ENCODE assay signal across 25 cellular contexts in the genomic region with DNA sequence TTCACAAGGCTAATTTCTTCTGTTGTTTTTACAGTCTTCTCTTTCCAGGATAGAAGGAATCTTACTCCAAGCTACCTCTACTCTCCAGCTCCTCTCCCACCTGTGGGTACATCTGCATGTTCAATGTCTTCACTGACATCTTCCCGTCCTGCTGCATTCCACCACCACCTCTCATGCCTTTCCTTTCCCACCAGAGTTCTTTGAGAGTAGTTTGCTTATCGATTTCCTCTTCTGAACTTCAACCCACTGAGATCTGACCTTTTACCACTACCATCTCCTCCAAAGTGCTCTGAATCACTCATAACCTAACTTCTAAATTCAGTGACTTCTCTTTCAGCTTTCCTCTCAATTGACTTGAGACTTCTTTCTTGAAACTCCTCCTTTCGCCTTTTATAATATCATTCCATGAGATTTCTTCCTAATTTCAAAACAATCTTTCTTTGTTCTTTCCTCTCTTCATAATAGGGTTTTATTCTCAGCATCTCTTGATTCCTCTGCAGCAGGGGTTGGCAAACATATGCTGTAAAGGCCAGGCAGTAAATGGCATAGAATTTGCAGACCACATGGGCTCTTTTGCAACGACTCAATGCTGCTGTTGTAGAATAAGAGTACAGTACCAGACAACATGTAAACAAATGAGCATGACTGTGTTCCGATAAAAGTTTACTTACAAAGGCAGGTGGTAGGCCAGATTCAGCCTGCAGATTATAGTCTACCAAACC. TPM values are rescaled to one million over a fixed set of nuclear protein-coding genes. Genes with fewer than 3 reads are reported as not detected.
DNase-seq lines count a peak whose midpoint lies in the region; ATAC-seq and TF ChIP-seq lines count a peak whose summit lies in the region.
"Had no signal": no experiment of that assay in that cellular context is flagged by ENCODE, and none has a peak within 500 bp of the region (broad histone marks: within the 10 kb centered on the region; RNA-seq: fewer than 3 reads in every experiment).

No MANE protein-coding gene starts in this region.

- H4K91ac ChIP-seq in mesenchymal stem cell (ENCODE audit: low read length) = no peak overlapping the region

- no peak overlapping the region for H3K14ac ChIP-seq in mesenchymal stem cell (ENCODE audit: low read length in 2 of 2)

- H3K27ac Mint-ChIP-seq in GM23338 = no peak overlapping the region
- H3K27ac Mint-ChIP-seq: CD8-positive, alpha-beta T cell; T-cell had no signal

- no peaks in the 10 kb centered on the region for H3K4me1 Mint-ChIP-seq in GM23338

- H3K36me3 ChIP-seq in GM23338 (ENCODE audit: insufficient read depth) (no peaks in the 10 kb centered on the region), colonic mucosa (no peaks in the 10 kb centered on the region), mesenchymal stem cell (ENCODE audit: control insufficient read depth in 1 of 2, insufficient read depth in 2 of 2, low read depth in 1 of 2, low read length in 2 of 2) (peaks cover 0 to 4% of the 10 kb centered on the region in 2 experiments)
- H3K36me3 ChIP-seq: SJSA1 had no signal

- H3K4me3 ChIP-seq in GM23338 (no peak overlapping the region), colonic mucosa (no peak overlapping the region), mesenchymal stem cell (ENCODE audit: insufficient read depth in 1 of 2, low read depth in 1 of 2, low read length in 2 of 2) (no peak overlapping the region)
- H3K4me3 ChIP-seq: A549, SJSA1 had no signal

- H4K20me1 ChIP-seq in GM23338 (replicated peaks; ENCODE audit: insufficient read depth) = no peaks in the 10 kb centered on the region

- no peak overlapping the region for H3K4ac ChIP-seq in mesenchymal stem cell (ENCODE audit: low read depth in 1 of 2, low read length in 2 of 2)

- H3K27me3 ChIP-seq in GM23338 (ENCODE audit: insufficient read depth) = no peaks in the 10 kb centered on the region
- H3K27me3 ChIP-seq in colonic mucosa = no peaks in the 10 kb centered on the region
- peaks cover 0 to 4% of the 10 kb centered on the region in 2 experiments for H3K27me3 ChIP-seq in mesenchymal stem cell (ENCODE audit: control insufficient read depth in 1 of 2, insufficient read depth in 1 of 2, low read length in 2 of 2)
- H3K27me3 ChIP-seq: SJSA1 had no signal

- H2BK12ac ChIP-seq in mesenchymal stem cell (ENCODE audit: low read length in 2 of 2) = no peak overlapping the region

- no peak overlapping the region for H3K18ac ChIP-seq in mesenchymal stem cell (ENCODE audit: low read depth in 1 of 2, low read length in 2 of 2)

- intact Hi-C loops in colonic mucosa (cut with DNase I) = no loop called here

- no peaks in the 10 kb centered on the region for H3K9me3 ChIP-seq in colonic mucosa
- H3K9me3 ChIP-seq in mesenchymal stem cell (ENCODE audit: control insufficient read depth, low read length) = no peaks in the 10 kb centered on the region
- H3K9me3 ChIP-seq: A549, SJSA1 had no signal

- no peak for TF ChIP-seq CTCF in GM23338 (conservative IDR thresholded peaks at IDR 0.05; ENCODE audit: low read depth in 2 of 2)
- no peak for TF ChIP-seq CTCF in colonic mucosa (IDR thresholded peaks at IDR 0.05)

- H3K9me3 Mint-ChIP-seq in GM23338 = no peaks in the 10 kb centered on the region
- H3K9me3 Mint-ChIP-seq: CD8-positive, alpha-beta T cell; T-cell had no signal

- H3K4me2 ChIP-seq in GM23338 (no peak overlapping the region), mesenchymal stem cell (ENCODE audit: low read length, poor library complexity, severe bottlenecking) (no peak overlapping the region)
- H3K4me2 ChIP-seq: A549 had no signal

- no peaks in the 10 kb centered on the region for H3F3A ChIP-seq in GM23338 (replicated peaks; ENCODE audit: low read depth)

- H3K36me3 Mint-ChIP-seq in GM23338 (ENCODE audit: low read depth) = no peaks in the 10 kb centered on the region

- no peaks in the 10 kb centered on the region for H3K27me3 Mint-ChIP-seq in GM23338 (ENCODE audit: insufficient read depth, low read depth, poor library complexity)
- H3K27me3 Mint-ChIP-seq: T-cell had no signal

- no peak overlapping the region for H3K4me3 Mint-ChIP-seq in GM23338
- H3K4me3 Mint-ChIP-seq: CD8-positive, alpha-beta T cell; T-cell had no signal

- H3K9ac ChIP-seq in colonic mucosa (ENCODE audit: low read depth in 2 of 2, low read length in 2 of 2) (no peak overlapping the region), mesenchymal stem cell (ENCODE audit: low read length) (no peak overlapping the region)

- no peaks in the 10 kb centered on the region for H3K9me2 ChIP-seq in GM23338 (ENCODE audit: insufficient read depth)

- H2AFZ ChIP-seq in GM23338 = no peak overlapping the region; the same call in 1 of the 2 replicates
- no peak overlapping the region for H2AFZ ChIP-seq in mesenchymal stem cell (ENCODE audit: low read depth, low read length)

- H3K27ac ChIP-seq in GM23338 (ENCODE audit: low read depth) = no peak overlapping the region
- peak overlapping the region; percentile 15 for H3K27ac ChIP-seq in colonic mucosa
- H3K27ac ChIP-seq in mesenchymal stem cell (ENCODE audit: low read length, poor library complexity, severe bottlenecking) = no peak overlapping the region
- H3K27ac ChIP-seq: A549, SJSA1 had no signal

- no peak overlapping the region for H3K23ac ChIP-seq in mesenchymal stem cell (ENCODE audit: low read length in 2 of 2)

- ATAC-seq in GM23338 = peak; percentile 33; the same call in 1 of the 3 replicates
- ATAC-seq: A549; CD8-positive, alpha-beta T cell; T-cell had no signal

- no peak overlapping the region for H4K8ac ChIP-seq in mesenchymal stem cell (ENCODE audit: low read length)

- no peak overlapping the region for H2BK120ac ChIP-seq in mesenchymal stem cell (ENCODE audit: low read depth, low read length)

- no peaks in the 10 kb centered on the region for H3K4me1 ChIP-seq in GM23338 (ENCODE audit: insufficient read depth)
- peaks cover 5% of the 10 kb centered on the region for H3K4me1 ChIP-seq in colonic mucosa
- peaks cover 3% of the 10 kb centered on the region for H3K4me1 ChIP-seq in mesenchymal stem cell (ENCODE audit: control insufficient read depth, insufficient read depth, low read depth, low read length)
- H3K4me1 ChIP-seq: SJSA1 had no signal

- no peak overlapping the region for H2AK5ac ChIP-seq in mesenchymal stem cell (ENCODE audit: low read length, severe bottlenecking)

- DNase-seq in GM23338 (ENCODE audit: low spot score) = no peak
- DNase-seq in NCI-H345 treated with DMSO at 0.1 percent for 48 hours (lab: John Stamatoyannopoulos, UW; ENCODE audit: unreplicated experiment) = peak; percentile 10
- DNase-seq in colonic mucosa = no peak
- peak; percentile 20 for DNase-seq in mesenchymal stem cell
- no peak for DNase-seq in globus pallidus (ENCODE audit: low spot score)
- no peak for DNase-seq in NOMO-1 treated with dmso at 0.1 percent for 144 hours (lab: John Stamatoyannopoulos, UW; ENCODE audit: unreplicated experiment)
- DNase-seq in NCI-H2029 (lab: John Stamatoyannopoulos, UW) = no peak
- no peak for DNase-seq in midbrain (lab: John Stamatoyannopoulos, UW)
- DNase-seq: C1 segment of cervical spinal cord; CD8-positive, alpha-beta T cell; DMS79 treated with DMSO at 0.1 percent for 48 hours; H7; KG1; MM.1S; NCI-H1417; NCI-H1694; NCI-H2081; NCI-H2227 treated with DMSO at 0.1 percent for 48 hours; NCI-H510A treated with DMSO at 0.1 percent for 48 hours; NCI-H774; Right ventricle myocardium superior; RPMI8226; T-cell had no signal

- H3K79me1 ChIP-seq in mesenchymal stem cell (replicated peaks; ENCODE audit: low read length, poor library complexity, severe bottlenecking) = no peaks in the 10 kb centered on the region

- H3K79me2 ChIP-seq in GM23338 (replicated peaks; ENCODE audit: insufficient read depth) = no peaks in the 10 kb centered on the region

- no peak overlapping the region for H2BK5ac ChIP-seq in mesenchymal stem cell (ENCODE audit: low read depth, low read length, poor library complexity, severe bottlenecking)

- H2BK15ac ChIP-seq in mesenchymal stem cell (ENCODE audit: low read depth, poor library complexity, severe bottlenecking) = no peak overlapping the region

- WGBS in mesenchymal stem cell = 71% methylated on average over 5 of the region's 5 CpGs

TF ChIP-seq in GM23338, 12 proteins besides CTCF, POLR2A, EP300 and RAD21 (continues in another document):
- TF ChIP-seq CREB1 (CRISPR knock-in tag; IDR thresholded peaks at IDR 0.05; ENCODE audit: low read depth) (no peak), JUNB (IDR thresholded peaks at IDR 0.05; ENCODE audit: unreplicated experiment) (no peak)

RNA-seq across cellular contexts. Expression of a gene that starts 22.1 kb away (rescaled TPM):
- not detected in 2 replicates for total RNA-seq in GM23338 (2014; rRNA removed; shearing (Covaris generic))
- polyA plus RNA-seq in GM23338 (2016; fragmentation: Nextera tagmentation; extraction: Ambion mirVana) = 0.09 TPM in 1 of 2 replicates, not detected in the other
- total RNA-seq in colonic mucosa = 100 to 1,000 TPM; 208 to 218 TPM
- polyA plus RNA-seq in mesenchymal stem cell (2013, experiment 1 of 2) = 1.1 TPM
- 1.0 TPM for polyA plus RNA-seq in mesenchymal stem cell (2013, experiment 2 of 2)

RNA-seq across cellular contexts. Expression of a gene that starts 50.7 kb away (rescaled TPM):
- total RNA-seq in GM23338 (2014; rRNA removed; shearing (Covaris generic)) = 24.6 and 26.1 TPM in 2 replicates
- polyA plus RNA-seq in GM23338 (2016; fragmentation: Nextera tagmentation; extraction: Ambion mirVana) = 29.0 and 33.7 TPM in 2 replicates
- total RNA-seq in colonic mucosa = 10 to 100 TPM; 37.9 to 50.7 TPM
- polyA plus RNA-seq in mesenchymal stem cell (2013, experiment 1 of 2) = 17.5 TPM
- 17.1 TPM for polyA plus RNA-seq in mesenchymal stem cell (2013, experiment 2 of 2)

RNA-seq across cellular contexts. Expression of a gene that starts 51.0 kb away (rescaled TPM):
- 29.4 and 31.0 TPM in 2 replicates for total RNA-seq in GM23338 (2014; rRNA removed; shearing (Covaris generic))
- polyA plus RNA-seq in GM23338 (2016; fragmentation: Nextera tagmentation; extraction: Ambion mirVana) = 18.4 and 26.8 TPM in 2 replicates
- 10 to 100 TPM; 34.1 to 38.6 TPM for total RNA-seq in colonic mucosa
- 12.8 TPM for polyA plus RNA-seq in mesenchymal stem cell (2013, experiment 1 of 2)
- 12.5 TPM for polyA plus RNA-seq in mesenchymal stem cell (2013, experiment 2 of 2)

Comparison
In these comparisons a context has a peak if more than half of its experiments do, and no peak if none do; other contexts are left out.
1. DNase-seq: peak in NCI-H345 treated with DMSO at 0.1 percent for 48 hours (single experiment) and mesenchymal stem cell (single experiment); none in GM23338 (single experiment), colonic mucosa (single experiment), globus pallidus (single experiment), NOMO-1 treated with dmso at 0.1 percent for 144 hours (single experiment), NCI-H2029 (single experiment) and midbrain (single experiment).
2. RNA of a gene that starts 22.1 kb away (total RNA-seq): 208 to 218 TPM in colonic mucosa; not detected in GM23338; every median in the first group is over 100 times any median in the second.